ENCODE assay signal across 1 cellular context in the genomic region with DNA sequence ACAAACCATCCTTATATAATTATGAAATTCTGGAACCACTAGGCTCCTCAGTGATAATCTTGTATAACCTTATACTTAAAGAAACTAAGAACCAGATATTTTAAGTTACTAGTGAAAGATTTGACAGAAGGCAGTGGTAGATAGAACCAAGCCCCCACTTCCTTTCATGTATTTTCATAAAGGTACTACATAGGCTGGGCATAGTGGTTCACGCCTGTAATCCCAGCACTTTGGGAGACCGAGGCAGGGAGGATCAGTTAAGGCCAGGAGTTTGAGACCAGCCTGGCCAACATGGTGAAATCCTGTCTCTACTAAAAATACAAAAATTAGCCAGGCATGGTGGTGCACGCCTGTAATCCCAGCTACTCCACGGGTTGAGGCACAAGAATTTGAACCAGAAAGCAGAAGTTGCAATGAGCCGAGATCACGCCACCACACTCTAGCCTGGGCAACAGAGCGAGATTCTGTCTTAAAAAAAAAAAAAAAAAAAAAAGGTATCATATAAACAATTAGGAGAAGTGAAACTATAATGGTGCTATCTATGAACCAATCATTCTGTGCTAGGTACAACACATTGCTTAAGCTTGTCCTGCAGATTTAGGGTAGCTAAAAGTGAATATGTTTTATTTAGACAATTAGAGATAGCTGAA.
TF ChIP-seq lines count a peak whose summit lies in the region.

No MANE protein-coding gene starts in this region.

TF ChIP-seq in GM12878, 131 proteins besides CTCF, POLR2A, EP300 and RAD21:
- TF ChIP-seq SPI1 (IDR thresholded peaks at IDR 0.05; ENCODE audit: borderline replicate concordance, insufficient read depth, low read depth, low read length) (peak; percentile 83), RUNX3 (IDR thresholded peaks at IDR 0.05; ENCODE audit: low read length) (0 out of 2 replicates have a peak, but pooled peaks have one; percentile 7), ZNF217 (IDR thresholded peaks at IDR 0.05) (0 out of 2 replicates have a peak, but pooled peaks have one; percentile 49), BHLHE40 (IDR thresholded peaks at IDR 0.05; ENCODE audit: borderline replicate concordance in 1 of 2, low read depth in 2 of 2, low read length in 1 of 2) (peak in 1 of 2 experiments; percentile 20; a peak in 1 of 4 replicates), ATF7 (IDR thresholded peaks at IDR 0.05; ENCODE audit: low read depth) (peak; percentile 38; the same call in 1 of the 2 replicates), IKZF2 (IDR thresholded peaks at IDR 0.05) (no peak), SP1 (IDR thresholded peaks at IDR 0.05; ENCODE audit: low read depth, low read length) (no peak), SMARCA5 (IDR thresholded peaks at IDR 0.05) (peak; percentile 75; the same call in 1 of the 2 replicates), NFIC (IDR thresholded peaks at IDR 0.05; ENCODE audit: low read depth, low read length) (0 out of 2 replicates have a peak, but pooled peaks have one; percentile 15), MTA2 (IDR thresholded peaks at IDR 0.05; ENCODE audit: low read depth) (0 out of 2 replicates have a peak, but pooled peaks have one; percentile 33), WRNIP1 (IDR thresholded peaks at IDR 0.05; ENCODE audit: borderline replicate concordance, low read depth, low read length) (no peak), NR2C2 (IDR thresholded peaks at IDR 0.05; ENCODE audit: borderline replicate concordance, control insufficient read depth, insufficient read length, low read depth) (no peak), NBN (IDR thresholded peaks at IDR 0.05) (peak; percentile 71), EED (IDR thresholded peaks at IDR 0.05; ENCODE audit: low read depth) (no peak), ZNF384 (IDR thresholded peaks at IDR 0.05; ENCODE audit: borderline replicate concordance, low read depth, low read length) (peak; percentile 93), ZZZ3 (IDR thresholded peaks at IDR 0.05; ENCODE audit: control insufficient read depth, insufficient read length, low read depth) (no peak)
- TF ChIP-seq, protein P1, sequence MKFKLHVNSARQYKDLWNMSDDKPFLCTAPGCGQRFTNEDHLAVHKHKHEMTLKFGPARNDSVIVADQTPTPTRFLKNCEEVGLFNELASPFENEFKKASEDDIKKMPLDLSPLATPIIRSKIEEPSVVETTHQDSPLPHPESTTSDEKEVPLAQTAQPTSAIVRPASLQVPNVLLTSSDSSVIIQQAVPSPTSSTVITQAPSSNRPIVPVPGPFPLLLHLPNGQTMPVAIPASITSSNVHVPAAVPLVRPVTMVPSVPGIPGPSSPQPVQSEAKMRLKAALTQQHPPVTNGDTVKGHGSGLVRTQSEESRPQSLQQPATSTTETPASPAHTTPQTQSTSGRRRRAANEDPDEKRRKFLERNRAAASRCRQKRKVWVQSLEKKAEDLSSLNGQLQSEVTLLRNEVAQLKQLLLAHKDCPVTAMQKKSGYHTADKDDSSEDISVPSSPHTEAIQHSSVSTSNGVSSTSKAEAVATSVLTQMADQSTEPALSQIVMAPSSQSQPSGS (IDR thresholded peaks at IDR 0.05; ENCODE audit: low read length), result 0 out of 2 replicates have a peak, but pooled peaks have one; percentile 7
- TF ChIP-seq, protein P2, sequence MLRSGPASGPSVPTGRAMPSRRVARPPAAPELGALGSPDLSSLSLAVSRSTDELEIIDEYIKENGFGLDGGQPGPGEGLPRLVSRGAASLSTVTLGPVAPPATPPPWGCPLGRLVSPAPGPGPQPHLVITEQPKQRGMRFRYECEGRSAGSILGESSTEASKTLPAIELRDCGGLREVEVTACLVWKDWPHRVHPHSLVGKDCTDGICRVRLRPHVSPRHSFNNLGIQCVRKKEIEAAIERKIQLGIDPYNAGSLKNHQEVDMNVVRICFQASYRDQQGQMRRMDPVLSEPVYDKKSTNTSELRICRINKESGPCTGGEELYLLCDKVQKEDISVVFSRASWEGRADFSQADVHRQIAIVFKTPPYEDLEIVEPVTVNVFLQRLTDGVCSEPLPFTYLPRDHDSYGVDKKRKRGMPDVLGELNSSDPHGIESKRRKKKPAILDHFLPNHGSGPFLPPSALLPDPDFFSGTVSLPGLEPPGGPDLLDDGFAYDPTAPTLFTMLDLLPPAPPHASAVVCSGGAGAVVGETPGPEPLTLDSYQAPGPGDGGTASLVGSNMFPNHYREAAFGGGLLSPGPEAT (IDR thresholded peaks at IDR 0.05; ENCODE audit: low read depth), result 0 out of 2 replicates have a peak, but pooled peaks have one; percentile 27
- TF ChIP-seq, protein P3, sequence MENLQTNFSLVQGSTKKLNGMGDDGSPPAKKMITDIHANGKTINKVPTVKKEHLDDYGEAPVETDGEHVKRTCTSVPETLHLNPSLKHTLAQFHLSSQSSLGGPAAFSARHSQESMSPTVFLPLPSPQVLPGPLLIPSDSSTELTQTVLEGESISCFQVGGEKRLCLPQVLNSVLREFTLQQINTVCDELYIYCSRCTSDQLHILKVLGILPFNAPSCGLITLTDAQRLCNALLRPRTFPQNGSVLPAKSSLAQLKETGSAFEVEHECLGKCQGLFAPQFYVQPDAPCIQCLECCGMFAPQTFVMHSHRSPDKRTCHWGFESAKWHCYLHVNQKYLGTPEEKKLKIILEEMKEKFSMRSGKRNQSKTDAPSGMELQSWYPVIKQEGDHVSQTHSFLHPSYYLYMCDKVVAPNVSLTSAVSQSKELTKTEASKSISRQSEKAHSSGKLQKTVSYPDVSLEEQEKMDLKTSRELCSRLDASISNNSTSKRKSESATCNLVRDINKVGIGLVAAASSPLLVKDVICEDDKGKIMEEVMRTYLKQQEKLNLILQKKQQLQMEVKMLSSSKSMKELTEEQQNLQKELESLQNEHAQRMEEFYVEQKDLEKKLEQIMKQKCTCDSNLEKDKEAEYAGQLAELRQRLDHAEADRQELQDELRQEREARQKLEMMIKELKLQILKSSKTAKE (IDR thresholded peaks at IDR 0.05; ENCODE audit: low read depth, poor library complexity, severe bottlenecking), result no peak
- TF ChIP-seq, protein P4, sequence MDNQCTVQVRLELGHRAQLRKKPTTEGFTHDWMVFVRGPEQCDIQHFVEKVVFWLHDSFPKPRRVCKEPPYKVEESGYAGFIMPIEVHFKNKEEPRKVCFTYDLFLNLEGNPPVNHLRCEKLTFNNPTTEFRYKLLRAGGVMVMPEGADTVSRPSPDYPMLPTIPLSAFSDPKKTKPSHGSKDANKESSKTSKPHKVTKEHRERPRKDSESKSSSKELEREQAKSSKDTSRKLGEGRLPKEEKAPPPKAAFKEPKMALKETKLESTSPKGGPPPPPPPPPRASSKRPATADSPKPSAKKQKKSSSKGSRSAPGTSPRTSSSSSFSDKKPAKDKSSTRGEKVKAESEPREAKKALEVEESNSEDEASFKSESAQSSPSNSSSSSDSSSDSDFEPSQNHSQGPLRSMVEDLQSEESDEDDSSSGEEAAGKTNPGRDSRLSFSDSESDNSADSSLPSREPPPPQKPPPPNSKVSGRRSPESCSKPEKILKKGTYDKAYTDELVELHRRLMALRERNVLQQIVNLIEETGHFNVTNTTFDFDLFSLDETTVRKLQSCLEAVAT (IDR thresholded peaks at IDR 0.05), result 0 out of 2 replicates have a peak, but pooled peaks have one; percentile 21
